Comparison of ENCODE assay signal across 22 cellular contexts in the genomic region with DNA sequence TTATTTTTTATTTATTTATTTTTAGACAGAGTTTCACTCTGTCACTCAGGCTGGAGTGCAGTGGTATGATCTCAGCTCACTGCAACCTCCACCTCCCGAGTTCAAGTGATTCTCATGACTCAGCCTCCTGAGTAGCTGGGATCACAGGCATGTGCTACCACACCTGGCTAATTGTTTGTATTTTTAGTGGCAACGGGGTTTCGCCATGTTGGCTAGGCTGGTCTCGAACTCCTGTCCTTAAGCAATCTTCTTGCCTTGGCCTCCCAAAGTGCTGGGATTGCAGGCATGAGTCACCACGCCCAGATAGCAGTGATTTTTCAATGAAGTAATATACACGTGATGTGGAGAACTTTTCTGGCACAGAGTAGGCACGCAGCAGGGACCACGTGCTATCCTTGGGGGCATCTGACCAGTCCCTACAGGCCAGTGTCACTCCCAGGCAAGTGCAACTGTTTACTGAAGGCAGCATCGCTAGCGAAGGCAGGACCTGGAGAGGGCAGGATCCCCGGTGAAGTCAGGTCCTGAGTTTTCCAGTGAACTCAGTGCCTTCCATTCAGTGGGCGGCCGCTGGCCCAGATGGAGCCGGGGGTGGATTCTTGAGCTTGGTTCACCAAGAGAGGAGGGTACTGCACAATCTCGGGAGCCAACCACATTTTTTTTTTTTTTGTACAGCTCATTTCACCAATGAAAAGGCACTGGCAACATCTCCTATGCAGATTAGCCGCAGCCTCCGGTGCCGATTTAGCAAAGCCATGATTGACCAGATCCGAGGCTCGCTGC. TPM values are rescaled to one million over a fixed set of nuclear protein-coding genes. Genes with fewer than 3 reads are reported as not detected.
DNase-seq lines count a peak whose midpoint lies in the region; ATAC-seq and TF ChIP-seq lines count a peak whose summit lies in the region.
"Had no signal": no experiment of that assay in that cellular context is flagged by ENCODE, and none has a peak within 500 bp of the region (broad histone marks: within the 10 kb centered on the region; RNA-seq: fewer than 3 reads in every experiment).

No MANE protein-coding gene starts in this region.

- H3K9ac ChIP-seq in trophoblast cell (ENCODE audit: low read length), result no peak overlapping the region
- H3K9ac ChIP-seq: KMS-11 had no signal

- H3K4ac ChIP-seq in trophoblast cell (ENCODE audit: low read depth, low read length), result no peak overlapping the region

- no peak overlapping the region for H3K23ac ChIP-seq in trophoblast cell (ENCODE audit: low read length)

- H3K36me3 ChIP-seq in left ventricle myocardium inferior, result no peaks in the 10 kb centered on the region
- H3K36me3 ChIP-seq in trophoblast cell (ENCODE audit: control insufficient read depth in 1 of 2, insufficient read depth in 2 of 2, low read length in 2 of 2), result no peaks in the 10 kb centered on the region
- H3K36me3 ChIP-seq: Peyer's patch, SJCRH30 had no signal

- WGBS in trophoblast cell (ENCODE audit: extremely low coverage, insufficient coverage, insufficient read length), result no CpG with 5 or more reads among the region's 20 CpGs

- H3K4me3 ChIP-seq in left ventricle myocardium inferior (no peak overlapping the region), fibroblast of mammary gland (ENCODE audit: control insufficient read depth, low read depth, low read length) (no peak overlapping the region), trophoblast cell (ENCODE audit: low read depth, low read length) (no peak overlapping the region)
- H3K4me3 ChIP-seq: GM12878, Peyer's patch, SJCRH30 had no signal

- H4K12ac ChIP-seq in trophoblast cell (ENCODE audit: low read depth, low read length), result no peak overlapping the region

- no peak overlapping the region for H2AK5ac ChIP-seq in trophoblast cell (ENCODE audit: low read length)

- H3K18ac ChIP-seq in trophoblast cell (ENCODE audit: low read length), result no peak overlapping the region

- H3K9me3 ChIP-seq in left ventricle myocardium inferior (replicated peaks) (peaks cover 7% of the 10 kb centered on the region), trophoblast cell (ENCODE audit: insufficient read depth, low read depth, low read length) (peaks cover 6% of the 10 kb centered on the region)
- H3K9me3 ChIP-seq: Peyer's patch, SJCRH30 had no signal

- no peak overlapping the region for H2AFZ ChIP-seq in trophoblast cell (ENCODE audit: insufficient read depth, low read length, poor library complexity)

- H3K4me1 ChIP-seq in left ventricle myocardium inferior (no peaks in the 10 kb centered on the region), trophoblast cell (ENCODE audit: control insufficient read depth in 1 of 2, insufficient read depth in 2 of 2, low read length in 2 of 2) (no peaks in the 10 kb centered on the region)

- H2BK5ac ChIP-seq in trophoblast cell (ENCODE audit: low read depth, low read length, poor library complexity), result no peak overlapping the region

- TF ChIP-seq CTCF in left ventricle myocardium inferior (IDR thresholded peaks at IDR 0.05; ENCODE audit: borderline replicate concordance) (no peak), fibroblast of mammary gland (conservative IDR thresholded peaks at IDR 0.05; ENCODE audit: control insufficient read depth, insufficient read depth, low read depth, low read length) (no peak)

- no peak overlapping the region for H4K91ac ChIP-seq in trophoblast cell (ENCODE audit: low read depth, low read length)

- ATAC-seq in HG03460 (IDR thresholded peaks at IDR 0.05; ENCODE audit: unreplicated experiment) (no peak), GM19397 (IDR thresholded peaks at IDR 0.05; ENCODE audit: unreplicated experiment) (no peak)
- ATAC-seq: GM12878 had no signal

- H3K79me2 ChIP-seq in trophoblast cell (ENCODE audit: control insufficient read depth, insufficient read depth, low read length, poor library complexity), result no peaks in the 10 kb centered on the region

- no peak overlapping the region for H2BK12ac ChIP-seq in trophoblast cell (ENCODE audit: low read length)

- H3K4me2 ChIP-seq in trophoblast cell (ENCODE audit: low read length), result no peak overlapping the region
- H3K4me2 ChIP-seq: KMS-11 had no signal

- peaks cover 15% of the 10 kb centered on the region for H3K27me3 ChIP-seq in left ventricle myocardium inferior (ENCODE audit: low read depth)
- no peaks in the 10 kb centered on the region for H3K27me3 ChIP-seq in trophoblast cell (ENCODE audit: insufficient read depth, low read length)
- H3K27me3 ChIP-seq: Peyer's patch, SJCRH30 had no signal

- H3K27ac ChIP-seq in left ventricle myocardium inferior (replicated peaks) (no peak overlapping the region), trophoblast cell (ENCODE audit: low read depth, low read length) (no peak overlapping the region)
- H3K27ac ChIP-seq: KMS-11, Peyer's patch, SJCRH30 had no signal

- H4K8ac ChIP-seq in trophoblast cell (ENCODE audit: low read depth, low read length), result no peak overlapping the region

- H3K79me1 ChIP-seq in trophoblast cell (ENCODE audit: low read length), result no peaks in the 10 kb centered on the region

- DNase-seq in cardiac septum (ENCODE audit: low spot score) (peak; percentile 53), left ventricle myocardium inferior (no peak), SK-N-DZ (ENCODE audit: low spot score) (peak; percentile 69), fibroblast of mammary gland (ENCODE audit: low read depth) (peak; percentile 35), trophoblast cell (peak; percentile 54 to 66), midbrain (lab: John Stamatoyannopoulos, UW) (no peak)
- DNase-seq: DMS79, H7, HFFc6, IMR-90, NCI-H1694, NCI-H2081, NCI-H2171, NCI-H345, NCI-H524, NCI-H82, Peyer's patch, SJCRH30 had no signal

- H3K14ac ChIP-seq in trophoblast cell (ENCODE audit: low read length), result no peak overlapping the region

- H2BK120ac ChIP-seq in trophoblast cell (ENCODE audit: insufficient read depth, low read length, poor library complexity), result no peak overlapping the region

- intact Hi-C loops in cardiac septum (cut with DNase I) (no loop called here), left ventricle myocardium inferior (cut with micrococcal nuclease) (no loop called here)

RNA-seq across cellular contexts. Expression of a gene that starts 11.1 kb away (rescaled TPM):
- 6.0 TPM for total RNA-seq in cardiac septum
- 3.7 TPM for total RNA-seq in left ventricle myocardium inferior
- 3.1 and 3.4 TPM in 2 replicates for polyA plus RNA-seq in SK-N-DZ (2014; cell fraction: cytosol; rRNA removed)
- polyA plus RNA-seq in SK-N-DZ (2014; cell fraction: nucleus; rRNA removed), result 5.3 and 12.1 TPM in 2 replicates
- polyA plus RNA-seq in trophoblast cell (2013), result 7.4 and 7.6 TPM in 2 replicates

Comparison
In these comparisons a context has a peak if more than half of its experiments do, and no peak if none do; other contexts are left out.
1. DNase-seq: peak in cardiac septum (single experiment), SK-N-DZ (single experiment), fibroblast of mammary gland (single experiment) and trophoblast cell (2 of 2); none in left ventricle myocardium inferior (single experiment) and midbrain (single experiment).